ENCODE assay signal across 1 cellular context in the genomic region with DNA sequence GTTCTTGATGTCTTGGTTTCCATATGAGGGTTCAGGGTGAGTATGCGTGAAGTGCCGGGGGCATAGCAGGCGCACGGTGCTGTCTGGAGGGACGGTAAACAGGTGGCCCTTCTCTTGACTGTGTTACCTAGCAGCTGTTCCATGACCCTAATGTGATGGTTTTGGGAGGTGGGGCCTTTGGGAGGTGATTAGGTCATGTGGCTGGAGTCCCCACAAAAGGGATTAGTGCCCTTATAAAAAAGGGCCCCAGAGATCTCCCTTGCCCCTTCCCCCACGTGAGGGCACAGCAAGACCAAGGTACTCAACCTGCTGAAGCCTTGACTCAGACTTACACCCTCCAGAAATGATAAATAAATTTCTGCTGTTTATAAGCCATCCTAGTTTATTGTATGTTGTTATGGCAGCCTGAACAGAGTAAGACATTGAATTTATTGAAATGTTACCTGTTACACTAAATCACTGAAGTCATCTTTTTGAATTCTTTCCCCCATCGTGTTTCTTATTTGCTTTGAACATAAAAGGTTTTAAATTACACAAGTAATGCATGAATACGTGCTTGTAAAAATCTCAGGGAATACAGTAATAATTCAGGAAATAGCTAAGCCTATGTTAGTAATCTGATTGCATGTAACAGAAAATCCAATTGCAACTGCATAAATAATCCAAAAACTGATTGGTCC.
A peak's percentile ranks its signal among the peaks of the same experiment; 100 is the strongest.
TF ChIP-seq lines count a peak whose summit lies in the region.

No MANE protein-coding gene starts in this region.

TF ChIP-seq in HEK293, 187 proteins besides CTCF, POLR2A, EP300 and RAD21 (continued from another document):
- TF ChIP-seq, protein P1, sequence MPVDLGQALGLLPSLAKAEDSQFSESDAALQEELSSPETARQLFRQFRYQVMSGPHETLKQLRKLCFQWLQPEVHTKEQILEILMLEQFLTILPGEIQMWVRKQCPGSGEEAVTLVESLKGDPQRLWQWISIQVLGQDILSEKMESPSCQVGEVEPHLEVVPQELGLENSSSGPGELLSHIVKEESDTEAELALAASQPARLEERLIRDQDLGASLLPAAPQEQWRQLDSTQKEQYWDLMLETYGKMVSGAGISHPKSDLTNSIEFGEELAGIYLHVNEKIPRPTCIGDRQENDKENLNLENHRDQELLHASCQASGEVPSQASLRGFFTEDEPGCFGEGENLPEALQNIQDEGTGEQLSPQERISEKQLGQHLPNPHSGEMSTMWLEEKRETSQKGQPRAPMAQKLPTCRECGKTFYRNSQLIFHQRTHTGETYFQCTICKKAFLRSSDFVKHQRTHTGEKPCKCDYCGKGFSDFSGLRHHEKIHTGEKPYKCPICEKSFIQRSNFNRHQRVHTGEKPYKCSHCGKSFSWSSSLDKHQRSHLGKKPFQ (tag by site-specific recombination; IDR thresholded peaks at IDR 0.05) = no peak
- no peak for TF ChIP-seq ZNF785 (tag by site-specific recombination; IDR thresholded peaks at IDR 0.05)
- 0 out of 2 replicates have a peak, but pooled peaks have one; percentile 9 for TF ChIP-seq BCL11A (tag by site-specific recombination; IDR thresholded peaks at IDR 0.05; ENCODE audit: low read depth)
- TF ChIP-seq, protein P2, sequence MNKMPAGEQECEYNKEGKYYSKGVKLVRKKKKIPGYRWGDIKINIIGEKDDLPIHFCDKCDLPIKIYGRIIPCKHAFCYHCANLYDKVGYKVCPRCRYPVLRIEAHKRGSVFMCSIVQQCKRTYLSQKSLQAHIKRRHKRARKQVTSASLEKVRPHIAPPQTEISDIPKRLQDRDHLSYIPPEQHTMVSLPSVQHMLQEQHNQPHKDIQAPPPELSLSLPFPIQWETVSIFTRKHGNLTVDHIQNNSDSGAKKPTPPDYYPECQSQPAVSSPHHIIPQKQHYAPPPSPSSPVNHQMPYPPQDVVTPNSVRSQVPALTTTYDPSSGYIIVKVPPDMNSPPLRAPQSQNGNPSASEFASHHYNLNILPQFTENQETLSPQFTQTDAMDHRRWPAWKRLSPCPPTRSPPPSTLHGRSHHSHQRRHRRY (tag by site-specific recombination; IDR thresholded peaks at IDR 0.05) = no peak
- TF ChIP-seq SETDB1 (IDR thresholded peaks at IDR 0.05; ENCODE audit: insufficient read length, low read length) = no peak
- TF ChIP-seq GLIS1 (tag by site-specific recombination; IDR thresholded peaks at IDR 0.05) = 0 out of 2 replicates have a peak, but pooled peaks have one; percentile 17
- TF ChIP-seq ZNF211 (tag by site-specific recombination; IDR thresholded peaks at IDR 0.05; ENCODE audit: low read depth) = no peak
- no peak for TF ChIP-seq ZNF292 (tag by site-specific recombination; IDR thresholded peaks at IDR 0.05; ENCODE audit: borderline replicate concordance, low read depth)
- TF ChIP-seq ZNF350 (tag by site-specific recombination; IDR thresholded peaks at IDR 0.05) = no peak
- TF ChIP-seq, protein P3, sequence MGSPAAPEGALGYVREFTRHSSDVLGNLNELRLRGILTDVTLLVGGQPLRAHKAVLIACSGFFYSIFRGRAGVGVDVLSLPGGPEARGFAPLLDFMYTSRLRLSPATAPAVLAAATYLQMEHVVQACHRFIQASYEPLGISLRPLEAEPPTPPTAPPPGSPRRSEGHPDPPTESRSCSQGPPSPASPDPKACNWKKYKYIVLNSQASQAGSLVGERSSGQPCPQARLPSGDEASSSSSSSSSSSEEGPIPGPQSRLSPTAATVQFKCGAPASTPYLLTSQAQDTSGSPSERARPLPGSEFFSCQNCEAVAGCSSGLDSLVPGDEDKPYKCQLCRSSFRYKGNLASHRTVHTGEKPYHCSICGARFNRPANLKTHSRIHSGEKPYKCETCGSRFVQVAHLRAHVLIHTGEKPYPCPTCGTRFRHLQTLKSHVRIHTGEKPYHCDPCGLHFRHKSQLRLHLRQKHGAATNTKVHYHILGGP (tag by site-specific recombination; IDR thresholded peaks at IDR 0.05) = no peak
- TF ChIP-seq, protein P4, sequence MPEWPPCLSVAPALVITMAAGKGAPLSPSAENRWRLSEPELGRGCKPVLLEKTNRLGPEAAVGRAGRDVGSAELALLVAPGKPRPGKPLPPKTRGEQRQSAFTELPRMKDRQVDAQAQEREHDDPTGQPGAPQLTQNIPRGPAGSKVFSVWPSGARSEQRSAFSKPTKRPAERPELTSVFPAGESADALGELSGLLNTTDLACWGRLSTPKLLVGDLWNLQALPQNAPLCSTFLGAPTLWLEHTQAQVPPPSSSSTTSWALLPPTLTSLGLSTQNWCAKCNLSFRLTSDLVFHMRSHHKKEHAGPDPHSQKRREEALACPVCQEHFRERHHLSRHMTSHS (tag by site-specific recombination; IDR thresholded peaks at IDR 0.05) = no peak
- TF ChIP-seq, protein P5, sequence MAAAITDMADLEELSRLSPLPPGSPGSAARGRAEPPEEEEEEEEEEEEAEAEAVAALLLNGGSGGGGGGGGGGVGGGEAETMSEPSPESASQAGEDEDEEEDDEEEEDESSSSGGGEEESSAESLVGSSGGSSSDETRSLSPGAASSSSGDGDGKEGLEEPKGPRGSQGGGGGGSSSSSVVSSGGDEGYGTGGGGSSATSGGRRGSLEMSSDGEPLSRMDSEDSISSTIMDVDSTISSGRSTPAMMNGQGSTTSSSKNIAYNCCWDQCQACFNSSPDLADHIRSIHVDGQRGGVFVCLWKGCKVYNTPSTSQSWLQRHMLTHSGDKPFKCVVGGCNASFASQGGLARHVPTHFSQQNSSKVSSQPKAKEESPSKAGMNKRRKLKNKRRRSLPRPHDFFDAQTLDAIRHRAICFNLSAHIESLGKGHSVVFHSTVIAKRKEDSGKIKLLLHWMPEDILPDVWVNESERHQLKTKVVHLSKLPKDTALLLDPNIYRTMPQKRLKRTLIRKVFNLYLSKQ (tag by site-specific recombination; IDR thresholded peaks at IDR 0.05; ENCODE audit: borderline replicate concordance) = no peak
- no peak for TF ChIP-seq ZNF707 (tag by site-specific recombination; IDR thresholded peaks at IDR 0.05)
- TF ChIP-seq SCRT1 (tag by site-specific recombination; IDR thresholded peaks at IDR 0.05; ENCODE audit: borderline replicate concordance) = peak; percentile 89; the same call in 1 of the 2 replicates
- TF ChIP-seq KLF16 (tag by site-specific recombination; IDR thresholded peaks at IDR 0.05) = no peak
- no peak for TF ChIP-seq ZNF596 (tag by site-specific recombination; IDR thresholded peaks at IDR 0.05)
- no peak for TF ChIP-seq ZNF202 (tag by site-specific recombination; IDR thresholded peaks at IDR 0.05; ENCODE audit: borderline replicate concordance)
- TF ChIP-seq ZNF658 (tag by site-specific recombination; IDR thresholded peaks at IDR 0.05) = no peak
- peak; percentile 15; the same call in 1 of the 2 replicates for TF ChIP-seq SP7 (tag by site-specific recombination; IDR thresholded peaks at IDR 0.05)
